In the genomic region with DNA sequence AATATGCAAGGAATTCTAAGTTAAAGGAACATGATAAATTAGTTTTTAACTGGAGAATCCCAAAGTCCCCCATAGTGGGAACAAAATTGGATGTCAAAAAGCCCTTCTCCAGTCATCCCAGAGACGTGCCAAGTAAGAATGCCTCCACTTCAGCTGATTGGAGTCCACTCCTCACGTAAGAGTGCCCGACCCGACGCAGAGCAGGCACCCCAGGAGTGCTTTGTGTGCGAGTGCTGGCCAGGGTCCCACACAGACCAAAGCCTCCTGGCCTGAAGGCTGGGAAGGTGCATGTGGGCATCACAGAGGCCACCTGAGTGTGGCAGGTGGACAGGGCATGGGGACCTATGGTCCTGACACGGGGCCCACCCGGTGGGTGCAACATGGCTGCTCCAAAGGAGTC, we compare ENCODE assay signal across 14 cellular contexts.
A peak's percentile ranks its signal among the peaks of the same experiment; 100 is the strongest.
DNase-seq lines count a peak whose midpoint lies in the region; ATAC-seq and TF ChIP-seq lines count a peak whose summit lies in the region.
"Had no signal": no experiment of that assay in that cellular context is flagged by ENCODE, and none has a peak within 500 bp of the region (broad histone marks: within the 10 kb centered on the region; RNA-seq: fewer than 3 reads in every experiment).

No MANE protein-coding gene starts in this region.

- H3K4me2 ChIP-seq in neuronal stem cell (ENCODE audit: insufficient read depth, low read length, poor library complexity, severe bottlenecking) = no peak overlapping the region
- H3K4me2 ChIP-seq in smooth muscle cell = peak overlapping the region; percentile 69
- H3K4me2 ChIP-seq: BLaER1 had no signal

- peaks cover 0 to 2% of the 10 kb centered on the region in 2 donors for H3K9me3 ChIP-seq in neuronal stem cell (replicated peaks in 1 of 2; ENCODE audit: control insufficient read depth in 2 of 2, insufficient read depth in 1 of 2, low read depth in 1 of 2, low read length in 2 of 2)
- no peaks in the 10 kb centered on the region for H3K9me3 ChIP-seq in smooth muscle cell (replicated peaks; ENCODE audit: low read depth)
- H3K9me3 ChIP-seq in sigmoid colon = no peaks in the 10 kb centered on the region
- H3K9me3 ChIP-seq: BLaER1 had no signal

- H3F3A ChIP-seq in smooth muscle cell (ENCODE audit: low read depth) = peaks cover 21% of the 10 kb centered on the region

- peaks cover 80% of the 10 kb centered on the region for H3K4me1 Mint-ChIP-seq in HFFc6 (ENCODE audit: low read depth)
- H3K4me1 Mint-ChIP-seq in chondrocyte (ENCODE audit: low read depth) = peaks cover 72% of the 10 kb centered on the region

- no CpG with 5 or more reads among the region's 8 CpGs for WGBS in neuronal stem cell (ENCODE audit: extremely low coverage in 2 of 2, insufficient read length in 2 of 2, insufficient replicate concordance in 1 of 2), 2 donors
- WGBS in smooth muscle cell (ENCODE audit: low lambda C conversion rate) = 98% methylated on average over 8 of the region's 8 CpGs
- 91 to 92% methylated on average over 8 of the region's 8 CpGs for WGBS in sigmoid colon, 2 donors

- no peak overlapping the region for H2BK120ac ChIP-seq in neuronal stem cell (ENCODE audit: low read depth, low read length)

- no peaks in the 10 kb centered on the region for H3K27me3 ChIP-seq in neuronal stem cell (ENCODE audit: control insufficient read depth in 3 of 3, insufficient read depth in 3 of 3, low read depth in 1 of 3, low read length in 3 of 3)
- H3K27me3 ChIP-seq in smooth muscle cell (ENCODE audit: low read depth) = no peaks in the 10 kb centered on the region
- no peaks in the 10 kb centered on the region for H3K27me3 ChIP-seq in sigmoid colon
- H3K27me3 ChIP-seq: BLaER1 had no signal

- H4K20me1 ChIP-seq in smooth muscle cell (ENCODE audit: low read depth) = no peaks in the 10 kb centered on the region
- H4K20me1 ChIP-seq: BLaER1 had no signal

- H2BK12ac ChIP-seq in neuronal stem cell (ENCODE audit: low read length) = no peak overlapping the region

- no peak overlapping the region for H3K4ac ChIP-seq in neuronal stem cell (ENCODE audit: low read length)

- H3K27ac Mint-ChIP-seq in HFFc6 = peak overlapping the region; percentile 99
- H3K27ac Mint-ChIP-seq in chondrocyte (ENCODE audit: unreplicated experiment) = peak overlapping the region; percentile 100

- DNase-seq in HFFc6 (no peak), chondrocyte (ENCODE audit: low spot score) (no peak), neuronal stem cell (ENCODE audit: low spot score) (no peak), smooth muscle cell (lab: John Stamatoyannopoulos, UW; ENCODE audit: unreplicated experiment) (no peak), sigmoid colon (no peak), MV-4-11 (lab: John Stamatoyannopoulos, UW) (no peak)
- DNase-seq: 8988T, AML-193, DMS53, HCEC 1CT had no signal

- peaks cover 22 to 33% of the 10 kb centered on the region in 2 donors for H3K4me1 ChIP-seq in neuronal stem cell (ENCODE audit: control insufficient read depth in 2 of 2, insufficient read depth in 1 of 2, low read depth in 1 of 2, low read length in 2 of 2)
- peaks cover 16% of the 10 kb centered on the region for H3K4me1 ChIP-seq in smooth muscle cell (ENCODE audit: low read depth)
- peaks cover 0 to 42% (median 30%) of the 10 kb centered on the region in 4 donors for H3K4me1 ChIP-seq in sigmoid colon

- ATAC-seq in GM18505 (IDR thresholded peaks at IDR 0.05; ENCODE audit: unreplicated experiment) (no peak), HG03139 (IDR thresholded peaks at IDR 0.05; ENCODE audit: unreplicated experiment) (no peak)

- intact Hi-C loops in sigmoid colon (cut with DNase I) = no loop called here

- H3K27me3 Mint-ChIP-seq in HFFc6 (ENCODE audit: insufficient read depth) (peaks cover 25% of the 10 kb centered on the region), chondrocyte (ENCODE audit: low read depth) (no peaks in the 10 kb centered on the region)

- H3K9ac ChIP-seq in neuronal stem cell (ENCODE audit: low read depth, low read length, poor library complexity) (no peak overlapping the region), smooth muscle cell (ENCODE audit: low read depth) (no peak overlapping the region)
- H3K9ac ChIP-seq: BLaER1 had no signal

- H3K9me3 Mint-ChIP-seq in HFFc6 = no peaks in the 10 kb centered on the region
- no peaks in the 10 kb centered on the region for H3K9me3 Mint-ChIP-seq in chondrocyte (ENCODE audit: low read depth)

- peak overlapping the region; percentile 50 for H2AK5ac ChIP-seq in neuronal stem cell (ENCODE audit: low read depth, low read length)

- no peak overlapping the region for H4K8ac ChIP-seq in neuronal stem cell (ENCODE audit: low read depth, low read length)

- H3K23ac ChIP-seq in neuronal stem cell (ENCODE audit: low read depth, low read length, poor library complexity) = no peak overlapping the region

- peaks cover 17% of the 10 kb centered on the region for H3K79me1 ChIP-seq in neuronal stem cell (ENCODE audit: low read depth, low read length)

- peak overlapping the region; percentile 59 for H3K14ac ChIP-seq in neuronal stem cell (ENCODE audit: low read length)

- H2BK15ac ChIP-seq in neuronal stem cell (ENCODE audit: low read length) = no peak overlapping the region

- no peak for TF ChIP-seq EP300 in sigmoid colon (IDR thresholded peaks at IDR 0.05)

- H3K4me3 ChIP-seq in neuronal stem cell (ENCODE audit: low read length in 2 of 2) = no peak overlapping the region
- no peak overlapping the region for H3K4me3 ChIP-seq in smooth muscle cell
- no peak overlapping the region for H3K4me3 ChIP-seq in sigmoid colon
- H3K4me3 ChIP-seq: BLaER1 had no signal

- H3K36me3 Mint-ChIP-seq in HFFc6 (ENCODE audit: low read depth) (peaks cover 17% of the 10 kb centered on the region), chondrocyte (ENCODE audit: low read depth) (peaks cover 4% of the 10 kb centered on the region)

- TF ChIP-seq CTCF in HFFc6 (IDR thresholded peaks at IDR 0.05) (no peak), chondrocyte (IDR thresholded peaks at IDR 0.05) (no peak), smooth muscle cell (IDR thresholded peaks at IDR 0.05; ENCODE audit: borderline replicate concordance, insufficient read depth, poor library complexity, severe bottlenecking) (no peak), sigmoid colon (IDR thresholded peaks at IDR 0.05) (no peak)

- H2BK5ac ChIP-seq in neuronal stem cell (ENCODE audit: low read length) = no peak overlapping the region

- peak overlapping the region; percentile 60 for H3K18ac ChIP-seq in neuronal stem cell (ENCODE audit: low read length)

- peaks cover 26% of the 10 kb centered on the region for H3K79me2 ChIP-seq in smooth muscle cell (ENCODE audit: low read depth)

- peaks cover 20 to 64% of the 10 kb centered on the region in 2 donors for H3K36me3 ChIP-seq in neuronal stem cell (replicated peaks in 1 of 2; ENCODE audit: control insufficient read depth in 2 of 2, insufficient read depth in 2 of 2, low read length in 2 of 2)
- H3K36me3 ChIP-seq in smooth muscle cell (ENCODE audit: low read depth) = no peaks in the 10 kb centered on the region
- H3K36me3 ChIP-seq in sigmoid colon = no peaks in the 10 kb centered on the region
- H3K36me3 ChIP-seq: BLaER1 had no signal

- H3K4me3 Mint-ChIP-seq in HFFc6 (no peak overlapping the region), chondrocyte (ENCODE audit: unreplicated experiment) (no peak overlapping the region)

- no peak overlapping the region for H3K27ac ChIP-seq in neuronal stem cell (replicated peaks; ENCODE audit: low read length)
- peak overlapping the region; percentile 100 for H3K27ac ChIP-seq in smooth muscle cell (ENCODE audit: low read depth)
- H3K27ac ChIP-seq in sigmoid colon = no peak overlapping the region
- H3K27ac ChIP-seq: BLaER1, HL-60 had no signal

- TF ChIP-seq POLR2A in sigmoid colon (IDR thresholded peaks at IDR 0.05) = no peak
- no peak for TF ChIP-seq POLR2A in GM18505 (IDR thresholded peaks at IDR 0.05; ENCODE audit: borderline replicate concordance, extremely low read depth, insufficient read depth, insufficient read length)

- H2AFZ ChIP-seq in neuronal stem cell (ENCODE audit: low read length) = no peak overlapping the region
- H2AFZ ChIP-seq in smooth muscle cell (ENCODE audit: low read depth) = no peak overlapping the region

- no peak overlapping the region for H4K91ac ChIP-seq in neuronal stem cell (ENCODE audit: low read depth, low read length, poor library complexity)
